8 cellular contexts compared by ENCODE assay signal in genomic region chr4:48905363-48906015, GRCh38. TPM values are rescaled to one million over a fixed set of nuclear protein-coding genes. Genes with fewer than 3 reads are reported as not detected.
DNase-seq lines count a peak whose midpoint lies in the region; ATAC-seq and TF ChIP-seq lines count a peak whose summit lies in the region.

No MANE protein-coding gene starts in this region.

- DNase-seq in GM12865 (ENCODE audit: low read depth), result no peak
- DNase-seq in PC-3, result peak; percentile 59
- no peak for DNase-seq in esophagus muscularis mucosa (ENCODE audit: extremely low spot score)
- no peak for DNase-seq in prostate gland (ENCODE audit: low spot score)
- no peak for DNase-seq in activated CD8-positive, alpha-beta memory T cell treated with anti-CD3 and anti-CD28 coated beads, Interleukin-2, amount 50 U/mL, for 4 hours
- DNase-seq in DMS153 (lab: John Stamatoyannopoulos, UW), result no peak
- DNase-seq in stimulated activated CD4-positive, alpha-beta T cell treated with anti-CD3 and anti-CD28 coated beads, Interleukin-15, amount 100 ng/mL, for 24 hours, result no peak
- no peak for DNase-seq in GM10266 (ENCODE audit: extremely low spot score)

- H3K4me3 ChIP-seq in GM12865 (ENCODE audit: low read depth, low read length), result peak overlapping the region; percentile 96
- H3K4me3 ChIP-seq in PC-3 (ENCODE audit: low read length), result peak overlapping the region; percentile 94
- H3K4me3 ChIP-seq in esophagus muscularis mucosa, result peak overlapping the region; percentile 63 to 78 (median 71)
- peak overlapping the region; percentile 62 to 79 for H3K4me3 ChIP-seq in prostate gland

- no peaks in the 10 kb centered on the region for H3F3A ChIP-seq in PC-3 (ENCODE audit: low read length, unreplicated experiment)

- intact Hi-C loops in PC-3 (cut with micrococcal nuclease) (loop anchor here (5.0 to 10.0 kb wide), 2 partner anchors 51 to 128 kb away; no protein-coding TSS in a partner anchor), esophagus muscularis mucosa (cut with DNase I) (loop anchor here (5.0 kb wide), 1 partner anchor 328 kb away; no protein-coding TSS in a partner anchor), prostate gland (cut with DNase I) (no loop called here)

- POLR2A ChIA-PET in PC-3 (lab: Charles Lee; ENCODE audit: unreplicated experiment), result no interaction called here

- CTCF ChIA-PET in PC-3 (lab: Charles Lee), result interaction anchor here (0.6 kb wide), 1 partner anchor 38 kb away, joined by 6 read pairs; no protein-coding TSS in a partner anchor

- BruUV-seq in PC-3 (replicated peaks; lab: Mats Ljungman, UMichigan), result TSS peak; percentile 27

- H3K9ac ChIP-seq in PC-3 (ENCODE audit: low read length), result peak overlapping the region; percentile 77

- peak overlapping the region; percentile 92; the same call in 1 of the 2 replicates for H2AFZ ChIP-seq in PC-3 (ENCODE audit: low read length)

- TF ChIP-seq CTCF in GM12865 (IDR thresholded peaks at IDR 0.05; ENCODE audit: insufficient read depth, low read depth, low read length, missing control alignments) (peak; percentile 6), PC-3 (conservative IDR thresholded peaks at IDR 0.05; ENCODE audit: low read depth, low read length) (peak; percentile 37; the same call in 1 of the 2 replicates), esophagus muscularis mucosa (IDR thresholded peaks at IDR 0.05) (no peak), prostate gland (IDR thresholded peaks at IDR 0.05) (no peak), GM10266 (IDR thresholded peaks at IDR 0.05; ENCODE audit: control insufficient read depth, insufficient read depth, low read depth, missing control alignments) (no peak)

- H3K9me3 ChIP-seq in PC-3 (ENCODE audit: low read length), result no peaks in the 10 kb centered on the region
- no peaks in the 10 kb centered on the region for H3K9me3 ChIP-seq in esophagus muscularis mucosa
- H3K9me3 ChIP-seq in prostate gland, result no peaks in the 10 kb centered on the region

- peak overlapping the region; percentile 96 for H3K4me2 ChIP-seq in PC-3 (ENCODE audit: low read length)

- peak; percentile 4; the same call in 1 of the 2 replicates for ATAC-seq in PC-3

- H3K36me3 ChIP-seq in PC-3 (ENCODE audit: low read depth, low read length) (peaks cover 19% of the 10 kb centered on the region), esophagus muscularis mucosa (peaks cover 0 to 9% (median 3%) of the 10 kb centered on the region in 4 donors), prostate gland (no peaks in the 10 kb centered on the region)

- TF ChIP-seq POLR2A in esophagus muscularis mucosa (IDR thresholded peaks at IDR 0.05; ENCODE audit: low read depth) (no peak), prostate gland (IDR thresholded peaks at IDR 0.05) (no peak)

- peaks cover 42% of the 10 kb centered on the region for H3K4me1 ChIP-seq in PC-3 (ENCODE audit: insufficient read depth, low read length)
- peaks cover 6 to 19% (median 14%) of the 10 kb centered on the region in 4 donors for H3K4me1 ChIP-seq in esophagus muscularis mucosa
- no peaks in the 10 kb centered on the region for H3K4me1 ChIP-seq in prostate gland (replicated peaks)

- H3K9me2 ChIP-seq in PC-3 (replicated peaks; ENCODE audit: low read length), result no peaks in the 10 kb centered on the region

- 84% methylated on average over 9 of the region's 9 CpGs for WGBS in esophagus muscularis mucosa
- WGBS in prostate gland, result 70% methylated on average over 9 of the region's 9 CpGs

- H4K20me1 ChIP-seq in PC-3 (ENCODE audit: low read length), result no peaks in the 10 kb centered on the region

- H3K27ac ChIP-seq in PC-3 (ENCODE audit: low read length), result peak overlapping the region; percentile 25; the same call in 1 of the 2 replicates
- H3K27ac ChIP-seq in esophagus muscularis mucosa (replicated peaks in 1 of 4), result no peak overlapping the region
- H3K27ac ChIP-seq in prostate gland, result no peak overlapping the region

- H3K79me2 ChIP-seq in PC-3 (ENCODE audit: low read length), result peaks cover 31% of the 10 kb centered on the region

- no peaks in the 10 kb centered on the region for H3K27me3 ChIP-seq in PC-3 (ENCODE audit: low read length)
- no peaks in the 10 kb centered on the region for H3K27me3 ChIP-seq in esophagus muscularis mucosa
- no peaks in the 10 kb centered on the region for H3K27me3 ChIP-seq in prostate gland (replicated peaks; ENCODE audit: insufficient read depth)

- TF ChIP-seq EP300 in esophagus muscularis mucosa (IDR thresholded peaks at IDR 0.05), result no peak

RNA-seq across cellular contexts. Expression of gene OCIAD2, which starts 1.1 kb away (rescaled TPM):
- total RNA-seq in PC-3 (2014; rRNA removed) (169 and 255 TPM in 2 replicates), esophagus muscularis mucosa (1 to 10 TPM; 3.3 to 9.5 (median 7.9) TPM), prostate gland (10 to 100 TPM; 12.5 to 55.5 TPM)

Comparison
In these comparisons a context has a peak if more than half of its experiments do, and no peak if none do; other contexts are left out.
1. CTCF ChIP-seq: peak in GM12865 (single experiment) and PC-3 (single experiment); none in esophagus muscularis mucosa (0 of 3), prostate gland (0 of 4) and GM10266 (single experiment).
2. Peak in every context shown above with its lines, with median percentiles within 50 percentile points of each other: H3K4me3 ChIP-seq.